ENCODE assay signal across 1 cellular context in the genomic region with DNA sequence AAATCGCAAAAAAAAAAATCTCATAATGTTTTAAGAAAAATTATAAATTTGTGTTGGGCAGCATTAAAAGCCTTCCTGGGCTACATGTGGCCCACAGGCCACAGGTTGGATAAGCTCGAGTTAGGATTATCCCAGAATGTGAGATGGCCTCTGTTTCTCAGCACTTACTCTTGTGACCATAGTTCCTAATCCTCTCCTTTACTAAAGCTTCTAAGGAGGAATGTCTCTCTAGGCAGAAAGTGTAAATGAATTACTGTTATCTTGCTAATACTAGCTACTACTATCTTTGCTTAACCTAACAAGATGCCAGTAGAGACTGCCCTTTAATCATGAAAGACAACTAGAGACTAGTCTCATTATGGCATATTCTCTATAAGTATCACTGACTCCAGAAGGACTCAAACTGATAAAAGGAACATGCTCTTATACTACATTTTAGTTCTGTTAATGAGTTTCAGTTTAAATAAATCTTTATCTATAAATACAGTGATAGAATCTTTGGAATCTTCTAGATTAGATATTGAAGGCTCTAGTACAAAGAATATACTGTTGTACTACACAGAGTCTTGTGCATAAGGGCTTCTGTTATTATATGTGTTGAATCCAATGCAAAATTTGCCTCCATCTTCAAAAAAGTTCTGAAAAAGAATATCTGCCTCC.
TF ChIP-seq lines count a peak whose summit lies in the region.

No MANE protein-coding gene starts in this region.

TF ChIP-seq in WTC11, 78 proteins besides CTCF, POLR2A, EP300 and RAD21:
- TF ChIP-seq JAZF1 (CRISPR knock-in tag; IDR thresholded peaks at IDR 0.05) (no peak), GABPB1 (CRISPR knock-in tag; IDR thresholded peaks at IDR 0.05) (no peak), NR2C2 (CRISPR knock-in tag; IDR thresholded peaks at IDR 0.05) (no peak), FOXP1 (CRISPR knock-in tag; IDR thresholded peaks at IDR 0.05; ENCODE audit: borderline replicate concordance) (no peak), SMAD3 (CRISPR knock-in tag; IDR thresholded peaks at IDR 0.05; ENCODE audit: borderline replicate concordance) (no peak), HMGA2 (CRISPR knock-in tag; IDR thresholded peaks at IDR 0.05) (no peak), CREB1 (CRISPR knock-in tag; IDR thresholded peaks at IDR 0.05) (no peak), NFYB (CRISPR knock-in tag; conservative IDR thresholded peaks at IDR 0.05; ENCODE audit: low read depth) (no peak), NFE2L1 (CRISPR knock-in tag; IDR thresholded peaks at IDR 0.05) (no peak), TEAD4 (CRISPR knock-in tag; IDR thresholded peaks at IDR 0.05) (no peak), TCF7 (CRISPR knock-in tag; IDR thresholded peaks at IDR 0.05; ENCODE audit: low read depth) (no peak)
- TF ChIP-seq, protein P1, sequence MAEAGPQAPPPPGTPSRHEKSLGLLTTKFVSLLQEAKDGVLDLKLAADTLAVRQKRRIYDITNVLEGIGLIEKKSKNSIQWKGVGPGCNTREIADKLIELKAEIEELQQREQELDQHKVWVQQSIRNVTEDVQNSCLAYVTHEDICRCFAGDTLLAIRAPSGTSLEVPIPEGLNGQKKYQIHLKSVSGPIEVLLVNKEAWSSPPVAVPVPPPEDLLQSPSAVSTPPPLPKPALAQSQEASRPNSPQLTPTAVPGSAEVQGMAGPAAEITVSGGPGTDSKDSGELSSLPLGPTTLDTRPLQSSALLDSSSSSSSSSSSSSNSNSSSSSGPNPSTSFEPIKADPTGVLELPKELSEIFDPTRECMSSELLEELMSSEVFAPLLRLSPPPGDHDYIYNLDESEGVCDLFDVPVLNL (CRISPR knock-in tag; IDR thresholded peaks at IDR 0.05; ENCODE audit: borderline replicate concordance, low read depth) = no peak
- TF ChIP-seq, protein P2, sequence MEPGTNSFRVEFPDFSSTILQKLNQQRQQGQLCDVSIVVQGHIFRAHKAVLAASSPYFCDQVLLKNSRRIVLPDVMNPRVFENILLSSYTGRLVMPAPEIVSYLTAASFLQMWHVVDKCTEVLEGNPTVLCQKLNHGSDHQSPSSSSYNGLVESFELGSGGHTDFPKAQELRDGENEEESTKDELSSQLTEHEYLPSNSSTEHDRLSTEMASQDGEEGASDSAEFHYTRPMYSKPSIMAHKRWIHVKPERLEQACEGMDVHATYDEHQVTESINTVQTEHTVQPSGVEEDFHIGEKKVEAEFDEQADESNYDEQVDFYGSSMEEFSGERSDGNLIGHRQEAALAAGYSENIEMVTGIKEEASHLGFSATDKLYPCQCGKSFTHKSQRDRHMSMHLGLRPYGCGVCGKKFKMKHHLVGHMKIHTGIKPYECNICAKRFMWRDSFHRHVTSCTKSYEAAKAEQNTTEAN (CRISPR knock-in tag; IDR thresholded peaks at IDR 0.05) = no peak
- TF ChIP-seq, protein P3, sequence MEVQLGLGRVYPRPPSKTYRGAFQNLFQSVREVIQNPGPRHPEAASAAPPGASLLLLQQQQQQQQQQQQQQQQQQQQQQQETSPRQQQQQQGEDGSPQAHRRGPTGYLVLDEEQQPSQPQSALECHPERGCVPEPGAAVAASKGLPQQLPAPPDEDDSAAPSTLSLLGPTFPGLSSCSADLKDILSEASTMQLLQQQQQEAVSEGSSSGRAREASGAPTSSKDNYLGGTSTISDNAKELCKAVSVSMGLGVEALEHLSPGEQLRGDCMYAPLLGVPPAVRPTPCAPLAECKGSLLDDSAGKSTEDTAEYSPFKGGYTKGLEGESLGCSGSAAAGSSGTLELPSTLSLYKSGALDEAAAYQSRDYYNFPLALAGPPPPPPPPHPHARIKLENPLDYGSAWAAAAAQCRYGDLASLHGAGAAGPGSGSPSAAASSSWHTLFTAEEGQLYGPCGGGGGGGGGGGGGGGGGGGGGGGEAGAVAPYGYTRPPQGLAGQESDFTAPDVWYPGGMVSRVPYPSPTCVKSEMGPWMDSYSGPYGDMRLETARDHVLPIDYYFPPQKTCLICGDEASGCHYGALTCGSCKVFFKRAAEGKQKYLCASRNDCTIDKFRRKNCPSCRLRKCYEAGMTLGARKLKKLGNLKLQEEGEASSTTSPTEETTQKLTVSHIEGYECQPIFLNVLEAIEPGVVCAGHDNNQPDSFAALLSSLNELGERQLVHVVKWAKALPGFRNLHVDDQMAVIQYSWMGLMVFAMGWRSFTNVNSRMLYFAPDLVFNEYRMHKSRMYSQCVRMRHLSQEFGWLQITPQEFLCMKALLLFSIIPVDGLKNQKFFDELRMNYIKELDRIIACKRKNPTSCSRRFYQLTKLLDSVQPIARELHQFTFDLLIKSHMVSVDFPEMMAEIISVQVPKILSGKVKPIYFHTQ (CRISPR knock-in tag; IDR thresholded peaks at IDR 0.05) = no peak
- TF ChIP-seq, protein P4, sequence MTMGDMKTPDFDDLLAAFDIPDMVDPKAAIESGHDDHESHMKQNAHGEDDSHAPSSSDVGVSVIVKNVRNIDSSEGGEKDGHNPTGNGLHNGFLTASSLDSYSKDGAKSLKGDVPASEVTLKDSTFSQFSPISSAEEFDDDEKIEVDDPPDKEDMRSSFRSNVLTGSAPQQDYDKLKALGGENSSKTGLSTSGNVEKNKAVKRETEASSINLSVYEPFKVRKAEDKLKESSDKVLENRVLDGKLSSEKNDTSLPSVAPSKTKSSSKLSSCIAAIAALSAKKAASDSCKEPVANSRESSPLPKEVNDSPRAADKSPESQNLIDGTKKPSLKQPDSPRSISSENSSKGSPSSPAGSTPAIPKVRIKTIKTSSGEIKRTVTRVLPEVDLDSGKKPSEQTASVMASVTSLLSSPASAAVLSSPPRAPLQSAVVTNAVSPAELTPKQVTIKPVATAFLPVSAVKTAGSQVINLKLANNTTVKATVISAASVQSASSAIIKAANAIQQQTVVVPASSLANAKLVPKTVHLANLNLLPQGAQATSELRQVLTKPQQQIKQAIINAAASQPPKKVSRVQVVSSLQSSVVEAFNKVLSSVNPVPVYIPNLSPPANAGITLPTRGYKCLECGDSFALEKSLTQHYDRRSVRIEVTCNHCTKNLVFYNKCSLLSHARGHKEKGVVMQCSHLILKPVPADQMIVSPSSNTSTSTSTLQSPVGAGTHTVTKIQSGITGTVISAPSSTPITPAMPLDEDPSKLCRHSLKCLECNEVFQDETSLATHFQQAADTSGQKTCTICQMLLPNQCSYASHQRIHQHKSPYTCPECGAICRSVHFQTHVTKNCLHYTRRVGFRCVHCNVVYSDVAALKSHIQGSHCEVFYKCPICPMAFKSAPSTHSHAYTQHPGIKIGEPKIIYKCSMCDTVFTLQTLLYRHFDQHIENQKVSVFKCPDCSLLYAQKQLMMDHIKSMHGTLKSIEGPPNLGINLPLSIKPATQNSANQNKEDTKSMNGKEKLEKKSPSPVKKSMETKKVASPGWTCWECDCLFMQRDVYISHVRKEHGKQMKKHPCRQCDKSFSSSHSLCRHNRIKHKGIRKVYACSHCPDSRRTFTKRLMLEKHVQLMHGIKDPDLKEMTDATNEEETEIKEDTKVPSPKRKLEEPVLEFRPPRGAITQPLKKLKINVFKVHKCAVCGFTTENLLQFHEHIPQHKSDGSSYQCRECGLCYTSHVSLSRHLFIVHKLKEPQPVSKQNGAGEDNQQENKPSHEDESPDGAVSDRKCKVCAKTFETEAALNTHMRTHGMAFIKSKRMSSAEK (CRISPR knock-in tag; IDR thresholded peaks at IDR 0.05; ENCODE audit: borderline replicate concordance) = no peak
- TF ChIP-seq, protein P5, sequence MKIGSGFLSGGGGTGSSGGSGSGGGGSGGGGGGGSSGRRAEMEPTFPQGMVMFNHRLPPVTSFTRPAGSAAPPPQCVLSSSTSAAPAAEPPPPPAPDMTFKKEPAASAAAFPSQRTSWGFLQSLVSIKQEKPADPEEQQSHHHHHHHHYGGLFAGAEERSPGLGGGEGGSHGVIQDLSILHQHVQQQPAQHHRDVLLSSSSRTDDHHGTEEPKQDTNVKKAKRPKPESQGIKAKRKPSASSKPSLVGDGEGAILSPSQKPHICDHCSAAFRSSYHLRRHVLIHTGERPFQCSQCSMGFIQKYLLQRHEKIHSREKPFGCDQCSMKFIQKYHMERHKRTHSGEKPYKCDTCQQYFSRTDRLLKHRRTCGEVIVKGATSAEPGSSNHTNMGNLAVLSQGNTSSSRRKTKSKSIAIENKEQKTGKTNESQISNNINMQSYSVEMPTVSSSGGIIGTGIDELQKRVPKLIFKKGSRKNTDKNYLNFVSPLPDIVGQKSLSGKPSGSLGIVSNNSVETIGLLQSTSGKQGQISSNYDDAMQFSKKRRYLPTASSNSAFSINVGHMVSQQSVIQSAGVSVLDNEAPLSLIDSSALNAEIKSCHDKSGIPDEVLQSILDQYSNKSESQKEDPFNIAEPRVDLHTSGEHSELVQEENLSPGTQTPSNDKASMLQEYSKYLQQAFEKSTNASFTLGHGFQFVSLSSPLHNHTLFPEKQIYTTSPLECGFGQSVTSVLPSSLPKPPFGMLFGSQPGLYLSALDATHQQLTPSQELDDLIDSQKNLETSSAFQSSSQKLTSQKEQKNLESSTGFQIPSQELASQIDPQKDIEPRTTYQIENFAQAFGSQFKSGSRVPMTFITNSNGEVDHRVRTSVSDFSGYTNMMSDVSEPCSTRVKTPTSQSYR (CRISPR knock-in tag; IDR thresholded peaks at IDR 0.05) = no peak
